ENCODE assay signal across 14 cellular contexts in the genomic region with DNA sequence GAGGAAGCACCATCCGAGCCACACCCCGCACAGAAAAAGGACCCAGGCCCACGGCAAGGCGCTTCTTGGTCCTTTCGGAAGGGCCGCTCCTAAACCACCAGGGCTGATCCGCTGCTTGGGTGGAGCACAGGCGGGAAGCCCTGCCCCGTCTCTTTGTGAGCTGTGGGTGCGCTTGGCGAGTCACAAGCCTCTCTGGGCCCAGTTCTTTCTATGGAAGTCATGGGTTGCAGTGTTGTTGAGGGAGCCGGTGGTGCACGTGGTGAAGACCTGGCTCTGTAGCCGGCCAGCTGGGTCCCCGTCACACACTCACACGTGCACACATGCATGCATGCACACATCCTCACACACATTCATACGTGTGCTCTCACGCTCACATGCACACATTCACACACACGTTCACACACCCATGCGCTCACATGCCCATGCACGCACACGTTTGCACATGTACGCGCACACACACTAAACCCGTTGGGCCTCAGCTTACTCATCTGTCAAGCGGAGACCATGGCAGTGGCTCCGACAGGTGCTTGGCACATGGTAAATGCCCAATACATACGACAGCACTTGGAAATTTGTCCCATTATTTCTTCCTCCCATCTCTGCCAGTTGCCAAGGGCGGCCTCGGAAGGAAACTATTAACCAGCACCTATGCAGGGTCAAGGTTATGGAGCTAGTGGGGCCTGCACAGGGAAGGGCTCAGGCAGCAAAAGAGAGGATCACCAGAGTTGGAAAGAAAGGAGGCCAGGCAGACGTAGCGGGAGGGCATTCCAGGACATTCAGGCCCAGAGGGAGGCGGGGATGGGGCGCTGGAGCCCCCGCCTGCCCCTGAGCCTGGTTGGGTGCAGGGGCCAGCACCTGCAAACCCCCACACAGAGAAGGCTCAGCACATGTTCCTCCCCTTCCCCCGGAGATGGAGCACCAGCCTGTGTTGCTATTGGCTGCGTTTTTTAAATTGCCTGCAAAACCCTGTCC.
DNase-seq lines count a peak whose midpoint lies in the region; ATAC-seq and TF ChIP-seq lines count a peak whose summit lies in the region.
"Had no signal": no experiment of that assay in that cellular context is flagged by ENCODE, and none has a peak within 500 bp of the region (broad histone marks: within the 10 kb centered on the region; RNA-seq: fewer than 3 reads in every experiment).

No MANE protein-coding gene starts in this region.

- H3K4me3 ChIP-seq in HEK293 (ENCODE audit: low read depth, low read length) (no peak overlapping the region), RWPE2 (ENCODE audit: severe bottlenecking) (no peak overlapping the region), epithelial cell of esophagus (ENCODE audit: low read length) (no peak overlapping the region), gastrocnemius medialis (no peak overlapping the region)

- H3K4me1 ChIP-seq in HEK293 (ENCODE audit: control insufficient read depth, insufficient read depth, low read length) (no peaks in the 10 kb centered on the region), RWPE2 (ENCODE audit: insufficient read depth, poor library complexity, severe bottlenecking) (peaks cover 9% of the 10 kb centered on the region), gastrocnemius medialis (no peaks in the 10 kb centered on the region)

- POLR2A ChIA-PET in HEK293 (lab: Yijun Ruan, JAX) = no interaction called here

- H3K27me3 ChIP-seq in RWPE2 (ENCODE audit: insufficient read depth, poor library complexity, severe bottlenecking) = peaks cover 12% of the 10 kb centered on the region
- peaks cover 6 to 12% (median 10%) of the 10 kb centered on the region in 3 donors for H3K27me3 ChIP-seq in gastrocnemius medialis

- no peak for TF ChIP-seq POLR2A in gastrocnemius medialis (IDR thresholded peaks at IDR 0.05)

- in situ Hi-C loops in gastrocnemius medialis (cut with MboI; ENCODE audit: low sequenced_read_pairs in 4 of 4) = no loop called here

- intact Hi-C loops in gastrocnemius medialis (cut with DNase I; ENCODE audit: low total_unique reads) = no loop called here

- no peaks in the 10 kb centered on the region for H3K9me3 ChIP-seq in HEK293 (ENCODE audit: control insufficient read depth, insufficient read depth, low read depth, low read length)
- H3K9me3 ChIP-seq in RWPE2 (ENCODE audit: severe bottlenecking) = no peaks in the 10 kb centered on the region
- H3K9me3 ChIP-seq in gastrocnemius medialis = no peaks in the 10 kb centered on the region

- H3K36me3 ChIP-seq in HEK293 (ENCODE audit: control insufficient read depth in 2 of 2, insufficient read depth in 1 of 2, low read length in 2 of 2) = no peaks in the 10 kb centered on the region
- H3K36me3 ChIP-seq in RWPE2 (ENCODE audit: low read depth) = no peaks in the 10 kb centered on the region
- H3K36me3 ChIP-seq in gastrocnemius medialis = no peaks in the 10 kb centered on the region

- no peak overlapping the region for H3K27ac ChIP-seq in HEK293 (ENCODE audit: extremely low read depth, low read depth, low read length)
- no peak overlapping the region for H3K27ac ChIP-seq in RWPE2 (ENCODE audit: poor library complexity, severe bottlenecking)
- no peak overlapping the region for H3K27ac ChIP-seq in gastrocnemius medialis

- CTCF ChIA-PET in HEK293 (lab: Yijun Ruan, JAX) = interaction anchor here (0.5 to 3.8 kb wide), 4 partner anchors 9 to 64 kb away, joined by 3 to 24 read pairs (median 6); no protein-coding TSS in a partner anchor

- DNase-seq in RWPE2 (ENCODE audit: low spot score) = no peak
- DNase-seq in epithelial cell of esophagus (ENCODE audit: low read depth) = peak; percentile 10
- DNase-seq in gastrocnemius medialis = no peak
- no peak for DNase-seq in NCI-H345 treated with DMSO at 0.1 percent for 48 hours (lab: John Stamatoyannopoulos, UW; ENCODE audit: unreplicated experiment)
- DNase-seq: CD8-positive, alpha-beta T cell; GOT3; KBM-7; NCI-H1105; NCI-H1694 treated with DMSO at 0.1 percent for 48 hours; NCI-H446; RPMI8226 had no signal

- ATAC-seq in RWPE2 (ENCODE audit: low read depth) = peak; percentile 3; the same call in 2 of the 3 replicates
- peak; percentile 16 to 21 for ATAC-seq in gastrocnemius medialis
- ATAC-seq in HG02571 (IDR thresholded peaks at IDR 0.05; ENCODE audit: unreplicated experiment) = no peak
- no peak for ATAC-seq in HG02852 (IDR thresholded peaks at IDR 0.05; ENCODE audit: unreplicated experiment)
- ATAC-seq: CD8-positive, alpha-beta T cell had no signal

- no peak for TF ChIP-seq CTCF in HEK293 (tag by site-specific recombination; IDR thresholded peaks at IDR 0.05)
- no peak for TF ChIP-seq CTCF in RWPE2 (IDR thresholded peaks at IDR 0.05; ENCODE audit: poor library complexity, severe bottlenecking)
- TF ChIP-seq CTCF in epithelial cell of esophagus (IDR thresholded peaks at IDR 0.05; ENCODE audit: insufficient read depth, low read depth, low read length, missing control alignments) = no peak
- TF ChIP-seq CTCF in gastrocnemius medialis (IDR thresholded peaks at IDR 0.05 in 4 of 5, conservative IDR thresholded peaks at IDR 0.05 in 1 of 5) = no peak

TF ChIP-seq in HEK293, 187 proteins besides CTCF, POLR2A, EP300 and RAD21:
- TF ChIP-seq, protein P1, sequence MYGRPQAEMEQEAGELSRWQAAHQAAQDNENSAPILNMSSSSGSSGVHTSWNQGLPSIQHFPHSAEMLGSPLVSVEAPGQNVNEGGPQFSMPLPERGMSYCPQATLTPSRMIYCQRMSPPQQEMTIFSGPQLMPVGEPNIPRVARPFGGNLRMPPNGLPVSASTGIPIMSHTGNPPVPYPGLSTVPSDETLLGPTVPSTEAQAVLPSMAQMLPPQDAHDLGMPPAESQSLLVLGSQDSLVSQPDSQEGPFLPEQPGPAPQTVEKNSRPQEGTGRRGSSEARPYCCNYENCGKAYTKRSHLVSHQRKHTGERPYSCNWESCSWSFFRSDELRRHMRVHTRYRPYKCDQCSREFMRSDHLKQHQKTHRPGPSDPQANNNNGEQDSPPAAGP (tag by site-specific recombination; IDR thresholded peaks at IDR 0.05) = 0 out of 2 replicates have a peak, but pooled peaks have one; percentile 14
- TF ChIP-seq ZNF560 (tag by site-specific recombination; IDR thresholded peaks at IDR 0.05; ENCODE audit: borderline replicate concordance) (no peak), ZNF596 (tag by site-specific recombination; IDR thresholded peaks at IDR 0.05) (no peak), ZNF571 (tag by site-specific recombination; IDR thresholded peaks at IDR 0.05) (no peak)

Comparison
In these comparisons a context has a peak if more than half of its experiments do, and no peak if none do; other contexts are left out.
1. ATAC-seq: peak in RWPE2 (single experiment) and gastrocnemius medialis (2 of 2); none in HG02571 (single experiment) and HG02852 (single experiment).